1 cellular context compared by ENCODE assay signal in genomic region chr4:171639540-171639939, GRCh38.
TF ChIP-seq lines count a peak whose summit lies in the region.

No MANE protein-coding gene starts in this region.

TF ChIP-seq in GM12878, 131 proteins besides CTCF, POLR2A, EP300 and RAD21 (continued from another document and continues in another):
- TF ChIP-seq ZBED1 (IDR thresholded peaks at IDR 0.05; ENCODE audit: borderline replicate concordance) (peak; percentile 97), TARDBP (IDR thresholded peaks at IDR 0.05; ENCODE audit: borderline replicate concordance) (no peak), RUNX3 (IDR thresholded peaks at IDR 0.05; ENCODE audit: low read length) (peak; percentile 100), TCF7 (IDR thresholded peaks at IDR 0.05; ENCODE audit: borderline replicate concordance) (peak; percentile 99), IKZF2 (IDR thresholded peaks at IDR 0.05) (peak; percentile 99), ZNF592 (IDR thresholded peaks at IDR 0.05) (peak; percentile 87; the same call in 1 of the 2 replicates), ZNF217 (IDR thresholded peaks at IDR 0.05) (peak; percentile 83; the same call in 1 of the 2 replicates), PBX3 (IDR thresholded peaks at IDR 0.05; ENCODE audit: insufficient replicate concordance, low read depth, low read length) (peak; percentile 84), CREB1 (IDR thresholded peaks at IDR 0.05; ENCODE audit: low read depth) (peak; percentile 85), EED (IDR thresholded peaks at IDR 0.05; ENCODE audit: low read depth) (peak; percentile 98), PAX5 (IDR thresholded peaks at IDR 0.05; ENCODE audit: borderline replicate concordance, low read depth, low read length) (0 out of 2 replicates have a peak, but pooled peaks have one; percentile 74), STAT1 (conservative IDR thresholded peaks at IDR 0.05) (no peak), CEBPB (IDR thresholded peaks at IDR 0.05; ENCODE audit: borderline replicate concordance in 1 of 2, low read depth in 2 of 2, low read length in 2 of 2) (peak in 1 of 2 experiments; percentile 93; a peak in 1 of 4 replicates), BCL11A (IDR thresholded peaks at IDR 0.05; ENCODE audit: low read depth, low read length) (peak; percentile 56), PKNOX1 (IDR thresholded peaks at IDR 0.05) (peak; percentile 92), RELB (IDR thresholded peaks at IDR 0.05; ENCODE audit: low read depth) (peak; percentile 88), ATF7 (IDR thresholded peaks at IDR 0.05; ENCODE audit: low read depth) (peak; percentile 88), SKIL (IDR thresholded peaks at IDR 0.05; ENCODE audit: low read depth, poor library complexity, severe bottlenecking) (peak; percentile 95), ATF2 (IDR thresholded peaks at IDR 0.05; ENCODE audit: low read length) (peak; percentile 97), CBX5 (IDR thresholded peaks at IDR 0.05; ENCODE audit: low read depth) (peak; percentile 96; the same call in 1 of the 2 replicates), CREM (IDR thresholded peaks at IDR 0.05; ENCODE audit: low read depth) (peak; percentile 90), JUND (IDR thresholded peaks at IDR 0.05; ENCODE audit: low read depth, low read length) (0 out of 2 replicates have a peak, but pooled peaks have one; percentile 45), SP1 (IDR thresholded peaks at IDR 0.05; ENCODE audit: low read depth, low read length) (peak; percentile 60), ZZZ3 (IDR thresholded peaks at IDR 0.05; ENCODE audit: control insufficient read depth, insufficient read length, low read depth) (no peak), MTA2 (IDR thresholded peaks at IDR 0.05; ENCODE audit: low read depth) (peak; percentile 94), GATAD2B (conservative IDR thresholded peaks at IDR 0.05; ENCODE audit: low read depth) (peak; percentile 73; the same call in 1 of the 2 replicates), NKRF (conservative IDR thresholded peaks at IDR 0.05) (no peak), FOXM1 (IDR thresholded peaks at IDR 0.05; ENCODE audit: low read depth, low read length) (peak; percentile 97), BRCA1 (IDR thresholded peaks at IDR 0.05; ENCODE audit: low read depth, low read length) (no peak), MEF2B (IDR thresholded peaks at IDR 0.05; ENCODE audit: partially characterized antibody, poor library complexity, severe bottlenecking) (peak; percentile 83), MTA3 (IDR thresholded peaks at IDR 0.05; ENCODE audit: borderline replicate concordance, low read length) (peak; percentile 97), ELK1 (IDR thresholded peaks at IDR 0.05; ENCODE audit: low read depth, low read length) (no peak), CUX1 (IDR thresholded peaks at IDR 0.05; ENCODE audit: insufficient replicate concordance, low read depth, low read length) (peak; percentile 71)
